In genomic region chr16:69188716-69189115, GRCh38 we compare ENCODE assay signal across 8 cellular contexts. TPM values are rescaled to one million over a fixed set of nuclear protein-coding genes. Genes with fewer than 3 reads are reported as not detected.
DNase-seq lines count a peak whose midpoint lies in the region; TF ChIP-seq lines count a peak whose summit lies in the region.

No MANE protein-coding gene starts in this region.

- H3K4me2 ChIP-seq in OCI-LY7 (ENCODE audit: low read length) (peak overlapping the region; percentile 76), osteoblast (ENCODE audit: insufficient read depth, low read length) (peak overlapping the region; percentile 100)

- no peaks in the 10 kb centered on the region for H3K9me3 ChIP-seq in Caco-2
- H3K9me3 ChIP-seq in OCI-LY7 (ENCODE audit: low read length) = no peaks in the 10 kb centered on the region
- no peaks in the 10 kb centered on the region for H3K9me3 ChIP-seq in osteoblast (ENCODE audit: low read depth, low read length)

- H3K36me3 ChIP-seq in Caco-2 (ENCODE audit: control insufficient read depth, insufficient read depth, low read length) (no peaks in the 10 kb centered on the region), OCI-LY7 (ENCODE audit: insufficient read depth, low read length) (no peaks in the 10 kb centered on the region), osteoblast (ENCODE audit: insufficient read depth, low read length) (no peaks in the 10 kb centered on the region)

- H3K4me1 Mint-ChIP-seq in Caco-2 (ENCODE audit: low read depth, unreplicated experiment) = peaks cover 31% of the 10 kb centered on the region

- peaks cover 54% of the 10 kb centered on the region for H3K79me2 ChIP-seq in OCI-LY7 (ENCODE audit: insufficient read depth, low read depth, low read length)
- peaks cover 62% of the 10 kb centered on the region for H3K79me2 ChIP-seq in osteoblast (ENCODE audit: insufficient read depth, low read length)

- peak overlapping the region; percentile 41 for H3K27ac Mint-ChIP-seq in Caco-2 (ENCODE audit: unreplicated experiment)

- peaks cover 37% of the 10 kb centered on the region for H3K4me1 ChIP-seq in Caco-2
- H3K4me1 ChIP-seq in OCI-LY7 (ENCODE audit: insufficient read depth, low read length, poor library complexity, severe bottlenecking) = peaks cover 28% of the 10 kb centered on the region
- peaks cover 39% of the 10 kb centered on the region for H3K4me1 ChIP-seq in osteoblast (ENCODE audit: insufficient read depth, low read length)

- peak overlapping the region; percentile 44; the same call in 1 of the 2 replicates for H2AFZ ChIP-seq in OCI-LY7 (ENCODE audit: low read length)
- peak overlapping the region; percentile 72 for H2AFZ ChIP-seq in osteoblast (ENCODE audit: low read length)

- H3K36me3 Mint-ChIP-seq in Caco-2 (ENCODE audit: insufficient read depth, unreplicated experiment) = peaks cover 24% of the 10 kb centered on the region

- H3K4me3 ChIP-seq in Caco-2 (ENCODE audit: low read depth, low read length) (peak overlapping the region; percentile 95), OCI-LY7 (ENCODE audit: low read depth, low read length, poor library complexity, severe bottlenecking) (peak overlapping the region; percentile 79), epithelial cell of esophagus (ENCODE audit: low read length) (peak overlapping the region; percentile 73), osteoblast (ENCODE audit: insufficient read depth, low read length) (peak overlapping the region; percentile 96)

- CTCF ChIA-PET in Caco-2 (lab: Charles Lee) = no interaction called here
- CTCF ChIA-PET in OCI-LY7 (lab: Charles Lee; ENCODE audit: unreplicated experiment) = no interaction called here

- peaks cover 10% of the 10 kb centered on the region for H3K9me3 Mint-ChIP-seq in Caco-2 (ENCODE audit: unreplicated experiment)

- H3K4me3 Mint-ChIP-seq in Caco-2 (ENCODE audit: unreplicated experiment) = peak overlapping the region; percentile 93

- H3K9me2 ChIP-seq in OCI-LY7 (ENCODE audit: insufficient read depth, low read length) = no peaks in the 10 kb centered on the region

- TF ChIP-seq CTCF in Caco-2 (IDR thresholded peaks at IDR 0.05; ENCODE audit: insufficient read depth in 1 of 2, low read depth in 1 of 2, low read length in 1 of 2, severe bottlenecking in 1 of 2, unreplicated experiment in 1 of 2) (no peak), OCI-LY7 (conservative IDR thresholded peaks at IDR 0.05; ENCODE audit: low read length) (no peak), epithelial cell of esophagus (IDR thresholded peaks at IDR 0.05; ENCODE audit: insufficient read depth, low read depth, low read length, missing control alignments) (no peak), osteoblast (IDR thresholded peaks at IDR 0.05; ENCODE audit: extremely low read depth, low read depth, low read length) (no peak)

- H4K20me1 ChIP-seq in OCI-LY7 (ENCODE audit: insufficient read depth, low read length) = 0 out of 2 replicates have a peak, but pooled peaks cover 4% of the 10 kb centered on the region
- peaks cover 34% of the 10 kb centered on the region for H4K20me1 ChIP-seq in osteoblast (ENCODE audit: insufficient read depth, low read length)

- BruUV-seq in Caco-2 (replicated peaks; lab: Mats Ljungman, UMichigan) (no TSS peak), OCI-LY7 (replicated peaks; lab: Mats Ljungman, UMichigan) (no TSS peak)

- intact Hi-C loops in Caco-2 (cut with micrococcal nuclease; ENCODE audit: unreplicated experiment) (loop anchor here (10.0 kb wide), 1 partner anchor 96 kb away; no protein-coding TSS in a partner anchor), OCI-LY7 (cut with micrococcal nuclease; ENCODE audit: unreplicated experiment) (no loop called here)

- H3K27ac ChIP-seq in OCI-LY7 (ENCODE audit: low read depth, low read length, poor library complexity, severe bottlenecking) (peak overlapping the region; percentile 68), osteoblast (ENCODE audit: low read depth, low read length) (peak overlapping the region; percentile 79)

- POLR2A ChIA-PET in Caco-2 (lab: Charles Lee) (interaction anchor here (0.9 kb wide), 1 partner anchor 281 kb away, joined by 3 read pairs; no protein-coding TSS in a partner anchor), OCI-LY7 (lab: Charles Lee) (interaction anchor here (0.6 to 1.5 kb wide), 5 partner anchors 10 to 122 kb away, joined by 3 to 6 read pairs (median 5); no protein-coding TSS in a partner anchor)

- DNase-seq in Caco-2 = no peak
- DNase-seq in OCI-LY7 (ENCODE audit: low spot score) = no peak
- DNase-seq in epithelial cell of esophagus (ENCODE audit: low read depth) = no peak
- peak; percentile 90 for DNase-seq in osteoblast (ENCODE audit: insufficient read length, low spot score, missing footprints)
- DNase-seq in stimulated activated CD4-positive, alpha-beta T cell treated with anti-CD3 and anti-CD28 coated beads, Interleukin-2, amount 100 ng/mL, for 48 hours = no peak
- no peak for DNase-seq in HUDEP-2 (lab: John Stamatoyannopoulos, UW; ENCODE audit: unreplicated experiment in 76 of 76)
- no peak for DNase-seq in effector CD8-positive, alpha-beta T cell (lab: John Stamatoyannopoulos, UW)
- no peak for DNase-seq in activated CD4-positive, alpha-beta T cell treated with anti-CD3 and anti-CD28 coated beads for 48 hours

- H3K27me3 ChIP-seq in Caco-2 (replicated peaks; ENCODE audit: control insufficient read depth, insufficient read depth, low read length) (no peaks in the 10 kb centered on the region), osteoblast (ENCODE audit: insufficient read depth, low read length) (no peaks in the 10 kb centered on the region)

- H3K27me3 Mint-ChIP-seq in Caco-2 (ENCODE audit: insufficient read depth, unreplicated experiment) = no peaks in the 10 kb centered on the region

RNA-seq across cellular contexts. Expression of gene SNTB2, which starts 1.8 kb away (rescaled TPM):
- total RNA-seq in Caco-2 (2022) (50.6 and 51.8 TPM in 2 replicates), OCI-LY7 (2022) (32.6 and 34.1 TPM in 2 replicates), osteoblast (35.5 and 38.6 TPM in 2 replicates)
- 21.2 and 39.4 TPM in 2 replicates for total RNA-seq in OCI-LY7 (2014; rRNA removed; shearing (Covaris generic))

RNA-seq across cellular contexts. Expression of gene UTP4, which starts 56.3 kb away (rescaled TPM):
- total RNA-seq in Caco-2 (2022) (124 and 126 TPM in 2 replicates), OCI-LY7 (2022) (61.9 and 67.3 TPM in 2 replicates), osteoblast (17.4 and 18.0 TPM in 2 replicates)
- total RNA-seq in OCI-LY7 (2014; rRNA removed; shearing (Covaris generic)) = 21.1 and 24.9 TPM in 2 replicates

RNA-seq across cellular contexts. Expression of gene CHTF8, which starts 56.3 kb away (rescaled TPM):
- total RNA-seq in Caco-2 (2022) (119 and 124 TPM in 2 replicates), OCI-LY7 (2022) (131 and 151 TPM in 2 replicates), osteoblast (48.0 and 52.1 TPM in 2 replicates)
- total RNA-seq in OCI-LY7 (2014; rRNA removed; shearing (Covaris generic)) = 54.4 and 58.8 TPM in 2 replicates
